Comparison of ENCODE assay signal across 1 cellular context in genomic region chr10:28975891-28976471, GRCh38.
TF ChIP-seq lines count a peak whose summit lies in the region.

No MANE protein-coding gene starts in this region.

TF ChIP-seq in WTC11, 78 proteins besides CTCF, POLR2A, EP300 and RAD21 (continued from another document):
- TF ChIP-seq ZNF532 (CRISPR knock-in tag; IDR thresholded peaks at IDR 0.05; ENCODE audit: borderline replicate concordance) (no peak), OVOL2 (CRISPR knock-in tag; IDR thresholded peaks at IDR 0.05; ENCODE audit: borderline replicate concordance) (no peak), MYBL2 (CRISPR knock-in tag; IDR thresholded peaks at IDR 0.05) (no peak)
